In genomic region chr12:106301611-106302321, GRCh38 we compare ENCODE assay signal across 8 cellular contexts. TPM values are rescaled to one million over a fixed set of nuclear protein-coding genes. Genes with fewer than 3 reads are reported as not detected.
A peak's percentile ranks its signal among the peaks of the same experiment; 100 is the strongest.
DNase-seq lines count a peak whose midpoint lies in the region; ATAC-seq and TF ChIP-seq lines count a peak whose summit lies in the region.

No MANE protein-coding gene starts in this region.

- peaks cover 41 to 73% (median 53%) of the 10 kb centered on the region in 7 donors for H3K4me1 Mint-ChIP-seq in naive thymus-derived CD4-positive, alpha-beta T cell
- H3K4me1 Mint-ChIP-seq in stimulated activated naive CD8-positive, alpha-beta T cell treated with anti-CD3 and anti-CD28 coated beads, Interleukin-15, amount 100 ng/mL, for 72 hours: peaks cover 58% of the 10 kb centered on the region

- peaks cover 0 to 14% (median 5%) of the 10 kb centered on the region in 5 donors for H3K36me3 Mint-ChIP-seq in naive thymus-derived CD4-positive, alpha-beta T cell

- DNase-seq in BE2C (peak; percentile 26), NOMO-1 treated with dmso at 0.1 percent for 144 hours (lab: John Stamatoyannopoulos, UW; ENCODE audit: unreplicated experiment) (peak; percentile 26), activated T-cell treated with anti-CD3 and anti-CD28 coated beads for 48 hours (ENCODE audit: low read depth) (peak; percentile 24)
- peak; percentile 46 to 92 (median 86) for DNase-seq in naive thymus-derived CD4-positive, alpha-beta T cell
- peak; percentile 57 to 65 for DNase-seq in stimulated activated naive CD8-positive, alpha-beta T cell treated with anti-CD3 and anti-CD28 coated beads, Interleukin-15, amount 100 ng/mL, for 72 hours

- H3K4me1 ChIP-seq in BE2C (peaks cover 7% of the 10 kb centered on the region; the same call in 1 of the 2 replicates), esophagus (ENCODE audit: control insufficient read depth in 2 of 2, insufficient read depth in 2 of 2, low read length in 1 of 2) (peaks cover 0 to 12% of the 10 kb centered on the region in 2 donors)
- peaks cover 15 to 46% of the 10 kb centered on the region in 2 donors for H3K4me1 ChIP-seq in naive thymus-derived CD4-positive, alpha-beta T cell (ENCODE audit: control insufficient read depth in 2 of 2, insufficient read depth in 2 of 2, low read length in 2 of 2)

- H3K9me3 Mint-ChIP-seq in naive thymus-derived CD4-positive, alpha-beta T cell: no peaks in the 10 kb centered on the region
- no peaks in the 10 kb centered on the region for H3K9me3 Mint-ChIP-seq in stimulated activated naive CD8-positive, alpha-beta T cell treated with anti-CD3 and anti-CD28 coated beads, Interleukin-15, amount 100 ng/mL, for 72 hours

- ATAC-seq in GM19324 (IDR thresholded peaks at IDR 0.05; ENCODE audit: low FRiP score, unreplicated experiment) (peak; percentile 53), HG03432 (IDR thresholded peaks at IDR 0.05; ENCODE audit: unreplicated experiment) (peak; percentile 62)
- peak; percentile 56 for ATAC-seq in naive thymus-derived CD4-positive, alpha-beta T cell
- ATAC-seq in stimulated activated naive CD8-positive, alpha-beta T cell treated with anti-CD3 and anti-CD28 coated beads, Interleukin-15, amount 100 ng/mL, for 72 hours: peak; percentile 50

- intact Hi-C loops in naive thymus-derived CD4-positive, alpha-beta T cell (cut with micrococcal nuclease): loop anchor here (1.0 to 10.0 kb wide), 16 partner anchors 19 to 1999 kb away; partner anchors contain the start of genes C12orf75 (in 2 of the 2), PRDM4 (in 2 of the 2), RIC8B (in 2 of the 2) and EID3 (in 1 of the 2)

- 1 to 2% methylated on average over 26 to 32 of the region's 32 CpGs for WGBS in esophagus, 2 donors

- H3K4me3 ChIP-seq in BE2C (ENCODE audit: low read depth, low read length): peak overlapping the region; percentile 63
- H3K4me3 ChIP-seq in esophagus (ENCODE audit: low read depth in 1 of 2, low read length in 2 of 2): peak overlapping the region; percentile 66 to 99
- peak overlapping the region; percentile 64 for H3K4me3 ChIP-seq in naive thymus-derived CD4-positive, alpha-beta T cell (ENCODE audit: low read length)

- H3K27ac ChIP-seq in esophagus (ENCODE audit: low read depth in 2 of 2, low read length in 1 of 2): peak overlapping the region; percentile 99 to 100
- H3K27ac ChIP-seq in naive thymus-derived CD4-positive, alpha-beta T cell (ENCODE audit: low read depth, low read length): peak overlapping the region; percentile 100

- H3K27ac Mint-ChIP-seq in naive thymus-derived CD4-positive, alpha-beta T cell: peak overlapping the region; percentile 97 to 100 (median 99)
- peak overlapping the region; percentile 93 to 98 for H3K27ac Mint-ChIP-seq in stimulated activated naive CD8-positive, alpha-beta T cell treated with anti-CD3 and anti-CD28 coated beads, Interleukin-15, amount 100 ng/mL, for 72 hours

- POLR2A ChIA-PET in naive thymus-derived CD4-positive, alpha-beta T cell (lab: Charles Lee): interaction anchor here (0.6 to 7.1 kb wide), 30 partner anchors 8 to 1019 kb away, joined by 3 to 188 read pairs (median 6); partner anchors contain the start of genes CKAP4, CRY1, POLR3B and TMEM263

- peaks cover 2% of the 10 kb centered on the region; the same call in 1 of the 2 replicates for H3K9me3 ChIP-seq in BE2C
- no peaks in the 10 kb centered on the region for H3K9me3 ChIP-seq in esophagus (ENCODE audit: control insufficient read depth in 2 of 2, insufficient read depth in 1 of 2, low read depth in 1 of 2, low read length in 1 of 2)
- no peaks in the 10 kb centered on the region for H3K9me3 ChIP-seq in naive thymus-derived CD4-positive, alpha-beta T cell (ENCODE audit: control insufficient read depth in 2 of 3, low read length in 3 of 3)

- H3K4me3 Mint-ChIP-seq in naive thymus-derived CD4-positive, alpha-beta T cell: peak overlapping the region; percentile 88 to 98 (median 94)
- H3K4me3 Mint-ChIP-seq in stimulated activated naive CD8-positive, alpha-beta T cell treated with anti-CD3 and anti-CD28 coated beads, Interleukin-15, amount 100 ng/mL, for 72 hours: peak overlapping the region; percentile 87 to 89

- H3K27me3 ChIP-seq in BE2C: peaks cover 3% of the 10 kb centered on the region; the same call in 1 of the 2 replicates
- no peaks in the 10 kb centered on the region for H3K27me3 ChIP-seq in esophagus (ENCODE audit: control insufficient read depth in 1 of 2, insufficient read depth in 2 of 2, low read length in 2 of 2)
- no peaks in the 10 kb centered on the region for H3K27me3 ChIP-seq in naive thymus-derived CD4-positive, alpha-beta T cell (ENCODE audit: control insufficient read depth in 2 of 2, insufficient read depth in 2 of 2, low read length in 2 of 2)

- CTCF ChIA-PET in naive thymus-derived CD4-positive, alpha-beta T cell (lab: Charles Lee): interaction anchor here (0.7 to 3.8 kb wide), 12 partner anchors 9 to 78 kb away, joined by 3 to 21 read pairs (median 4); partner anchors contain the start of gene POLR3B

- H3K36me3 ChIP-seq in BE2C: no peaks in the 10 kb centered on the region
- H3K36me3 ChIP-seq in esophagus (ENCODE audit: control insufficient read depth in 2 of 2, insufficient read depth in 2 of 2, low read length in 1 of 2): no peaks in the 10 kb centered on the region
- peaks cover 0 to 6% (median 0%) of the 10 kb centered on the region in 3 experiments for H3K36me3 ChIP-seq in naive thymus-derived CD4-positive, alpha-beta T cell (ENCODE audit: control insufficient read depth in 2 of 3, insufficient read depth in 3 of 3, low read length in 3 of 3)

- peaks cover 0 to 2% (median 0%) of the 10 kb centered on the region in 5 donors for H3K27me3 Mint-ChIP-seq in naive thymus-derived CD4-positive, alpha-beta T cell
- H3K27me3 Mint-ChIP-seq in stimulated activated naive CD8-positive, alpha-beta T cell treated with anti-CD3 and anti-CD28 coated beads, Interleukin-15, amount 100 ng/mL, for 72 hours: no peaks in the 10 kb centered on the region

- no peak for TF ChIP-seq CTCF in BE2C (IDR thresholded peaks at IDR 0.05; ENCODE audit: low read depth, low read length)

RNA-seq across cellular contexts. Expression of gene TCP11L2, which starts 0.8 kb away (rescaled TPM):
- 1.2 TPM for polyA plus RNA-seq in BE2C (2012; ENCODE audit: insufficient read depth, insufficient read length, low read depth)
- 10 to 100 TPM; 10.6 to 19.4 TPM for polyA plus RNA-seq in esophagus
- 100 to 1,000 TPM in 4 of 5 experiments, 10 to 100 TPM in 1; 26.9 to 258 (median 134) TPM for total RNA-seq in naive thymus-derived CD4-positive, alpha-beta T cell
- 10 to 100 TPM; 43.2 to 46.3 TPM for polyA plus RNA-seq in naive thymus-derived CD4-positive, alpha-beta T cell

RNA-seq across cellular contexts. Expression of gene CKAP4, which starts 53.9 kb away (rescaled TPM):
- polyA plus RNA-seq in BE2C (2012; ENCODE audit: insufficient read depth, insufficient read length, low read depth): 41.7 TPM
- 10 to 100 TPM; 19.9 to 54.8 TPM for polyA plus RNA-seq in esophagus
- total RNA-seq in naive thymus-derived CD4-positive, alpha-beta T cell: 10 to 100 TPM in 4 of 5 experiments, 1 to 10 TPM in 1; 4.3 to 27.2 (median 13.0) TPM
- polyA plus RNA-seq in naive thymus-derived CD4-positive, alpha-beta T cell: 1 to 10 TPM; 7.1 to 7.6 TPM

RNA-seq across cellular contexts. Expression of gene POLR3B, which starts 55.8 kb away (rescaled TPM):
- 7.9 TPM for polyA plus RNA-seq in BE2C (2012; ENCODE audit: insufficient read depth, insufficient read length, low read depth)
- polyA plus RNA-seq in esophagus: 1 to 10 TPM; 3.1 to 6.6 TPM
- 1 to 10 TPM; 4.7 to 8.7 (median 6.8) TPM for total RNA-seq in naive thymus-derived CD4-positive, alpha-beta T cell
- polyA plus RNA-seq in naive thymus-derived CD4-positive, alpha-beta T cell: 1 to 10 TPM; 5.0 to 7.8 TPM

Comparison
In these comparisons a context has a peak if more than half of its experiments do, and no peak if none do; other contexts are left out.
1. Peak in every context shown above with its lines: DNase-seq, ATAC-seq, H3K4me3 ChIP-seq and H3K27ac ChIP-seq.
2. DNase-seq: peak in every context shown above with its lines; median percentile 86 in naive thymus-derived CD4-positive, alpha-beta T cell; 61 in stimulated activated naive CD8-positive, alpha-beta T cell treated with anti-CD3 and anti-CD28 coated beads, Interleukin-15, amount 100 ng/mL, for 72 hours; 26 in BE2C; 26 in NOMO-1 treated with dmso at 0.1 percent for 144 hours; 24 in activated T-cell treated with anti-CD3 and anti-CD28 coated beads for 48 hours.